In the genomic region with DNA sequence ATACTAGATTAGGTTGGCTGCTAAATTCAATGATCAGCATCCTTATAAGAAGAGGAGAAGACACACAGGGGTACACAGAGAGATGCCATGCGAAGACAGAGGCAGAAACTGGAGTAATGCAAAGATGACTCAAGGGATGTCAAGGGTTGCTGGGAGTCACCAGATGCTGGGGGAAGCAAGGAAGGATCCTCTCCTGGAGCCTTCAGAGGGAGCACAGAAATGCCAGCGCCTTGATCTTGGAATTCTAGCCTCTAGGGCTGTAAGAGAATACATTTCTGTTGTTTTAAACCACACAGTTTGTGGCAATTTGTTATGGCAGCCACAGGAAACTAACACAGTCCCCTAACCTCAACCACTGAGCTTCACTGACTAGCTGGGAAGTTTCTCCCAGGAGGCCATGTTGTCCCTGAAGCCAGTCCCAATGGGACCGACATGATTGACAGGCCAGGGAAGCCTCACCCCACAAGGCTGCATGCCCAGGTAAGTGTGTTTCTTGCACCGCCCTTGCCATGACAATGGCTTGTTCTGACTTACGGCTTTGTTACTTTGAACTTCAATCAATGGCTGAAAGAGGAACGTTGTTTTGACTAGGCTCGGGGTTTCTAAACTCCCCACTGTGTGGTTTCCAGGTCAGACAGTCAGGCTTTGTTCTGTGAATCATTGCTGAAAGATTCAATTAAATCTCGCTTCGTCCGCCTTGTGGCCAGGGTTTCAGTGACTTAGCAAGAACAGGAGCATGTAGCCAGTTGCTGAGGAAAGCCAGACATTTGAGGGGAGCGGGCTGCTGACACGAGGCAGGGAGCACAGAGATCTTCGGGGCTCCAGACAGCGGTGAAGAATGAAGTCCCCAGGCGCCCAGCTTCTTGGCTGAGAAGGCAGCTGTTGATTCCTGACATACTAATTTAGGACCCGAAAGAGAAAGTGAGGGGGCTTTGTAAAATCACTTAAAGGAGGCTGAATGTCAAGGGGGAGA, we compare ENCODE assay signal across 8 cellular contexts.
DNase-seq lines count a peak whose midpoint lies in the region; TF ChIP-seq lines count a peak whose summit lies in the region.

No MANE protein-coding gene starts in this region.

- CTCF ChIA-PET in Caco-2 (lab: Charles Lee), result no interaction called here

- no peaks in the 10 kb centered on the region for H3K9me3 ChIP-seq in mesodermal cell (ENCODE audit: control insufficient read depth, low read length)
- H3K9me3 ChIP-seq in Caco-2, result no peaks in the 10 kb centered on the region

- POLR2A ChIA-PET in Caco-2 (lab: Charles Lee), result no interaction called here

- no peaks in the 10 kb centered on the region for H3K36me3 Mint-ChIP-seq in Caco-2 (ENCODE audit: insufficient read depth, unreplicated experiment)

- H3K27me3 ChIP-seq in Caco-2 (replicated peaks; ENCODE audit: control insufficient read depth, insufficient read depth, low read length), result no peaks in the 10 kb centered on the region

- H3K27me3 Mint-ChIP-seq in Caco-2 (ENCODE audit: insufficient read depth, unreplicated experiment), result no peaks in the 10 kb centered on the region

- no peak overlapping the region for H3K4me3 Mint-ChIP-seq in Caco-2 (ENCODE audit: unreplicated experiment)

- 59 to 66% methylated on average over 14 to 15 of the region's 16 CpGs for WGBS in mesodermal cell (ENCODE audit: insufficient coverage in 2 of 2), 2 experiments

- TF ChIP-seq CTCF in Caco-2 (IDR thresholded peaks at IDR 0.05; ENCODE audit: insufficient read depth in 1 of 2, low read depth in 1 of 2, low read length in 1 of 2, severe bottlenecking in 1 of 2, unreplicated experiment in 1 of 2), result no peak

- DNase-seq in EL (peak; percentile 90), H4 (ENCODE audit: low spot score) (peak; percentile 81), NAMALWA (ENCODE audit: low spot score) (peak; percentile 18), stromal cell of bone marrow (ENCODE audit: low read depth) (peak; percentile 69), NCI-H2107 treated with DMSO at 0.1 percent for 48 hours (lab: John Stamatoyannopoulos, UW; ENCODE audit: unreplicated experiment) (no peak), Caco-2 (no peak)
- DNase-seq in activated effector memory CD4-positive, alpha-beta T cell treated with anti-CD3 and anti-CD28 coated beads, Interleukin-2, amount 50 U/mL, for 16 hours, result peak; percentile 87

- intact Hi-C loops in Caco-2 (cut with micrococcal nuclease; ENCODE audit: unreplicated experiment), result no loop called here

- no TSS peak for BruUV-seq in Caco-2 (replicated peaks; lab: Mats Ljungman, UMichigan)

- peak overlapping the region; percentile 23 for H3K27ac ChIP-seq in mesodermal cell (ENCODE audit: low read depth, low read length, severe bottlenecking)

- peaks cover 13% of the 10 kb centered on the region for H3K4me1 Mint-ChIP-seq in Caco-2 (ENCODE audit: low read depth, unreplicated experiment)

- H3K9me3 Mint-ChIP-seq in Caco-2 (ENCODE audit: unreplicated experiment), result no peaks in the 10 kb centered on the region

- H3K4me3 ChIP-seq in mesodermal cell (ENCODE audit: extremely low read depth, insufficient read depth, low read length, poor library complexity, severe bottlenecking) (no peak overlapping the region), Caco-2 (ENCODE audit: low read depth, low read length) (no peak overlapping the region)

- H3K27ac Mint-ChIP-seq in Caco-2 (ENCODE audit: unreplicated experiment), result no peak overlapping the region

- peaks cover 35% of the 10 kb centered on the region for H3K4me1 ChIP-seq in mesodermal cell (ENCODE audit: control insufficient read depth, insufficient read depth, low read length, poor library complexity, severe bottlenecking)
- peaks cover 11% of the 10 kb centered on the region for H3K4me1 ChIP-seq in Caco-2

- H3K36me3 ChIP-seq in mesodermal cell (ENCODE audit: control insufficient read depth, insufficient read depth, low read length) (no peaks in the 10 kb centered on the region), Caco-2 (ENCODE audit: control insufficient read depth, insufficient read depth, low read length) (no peaks in the 10 kb centered on the region)

Comparison
In these comparisons a context has a peak if more than half of its experiments do, and no peak if none do; other contexts are left out.
1. DNase-seq: peak in EL (single experiment), H4 (single experiment), NAMALWA (single experiment), activated effector memory CD4-positive, alpha-beta T cell treated with anti-CD3 and anti-CD28 coated beads, Interleukin-2, amount 50 U/mL, for 16 hours (single experiment) and stromal cell of bone marrow (single experiment); none in NCI-H2107 treated with DMSO at 0.1 percent for 48 hours (single experiment) and Caco-2 (0 of 2).